ENCODE assay signal across 10 cellular contexts in genomic region chr4:73864365-73864764, GRCh38. TPM values are rescaled to one million over a fixed set of nuclear protein-coding genes. Genes with fewer than 3 reads are reported as not detected.
DNase-seq lines count a peak whose midpoint lies in the region; FAIRE-seq and TF ChIP-seq lines count a peak whose summit lies in the region.
"Had no signal": no experiment of that assay in that cellular context is flagged by ENCODE, and none has a peak within 500 bp of the region (broad histone marks: within the 10 kb centered on the region; RNA-seq: fewer than 3 reads in every experiment).

No MANE protein-coding gene starts in this region.

- no peak overlapping the region for H3K27ac ChIP-seq in brain microvascular endothelial cell
- H3K27ac ChIP-seq in neutrophil, result peak overlapping the region; percentile 73

- H3K27me3 ChIP-seq in brain microvascular endothelial cell (replicated peaks) (no peaks in the 10 kb centered on the region), neutrophil (no peaks in the 10 kb centered on the region)

- H3K9me3 ChIP-seq in neutrophil, result no peaks in the 10 kb centered on the region

- H3K36me3 ChIP-seq in brain microvascular endothelial cell (replicated peaks) (no peaks in the 10 kb centered on the region), neutrophil (no peaks in the 10 kb centered on the region)

- in situ Hi-C loops in brain microvascular endothelial cell (cut with HindIII; ENCODE audit: low pct_ligation_motif_present, low sequenced_read_pairs), result no loop called here

- no peak for TF ChIP-seq POLR2A in GM12891 (IDR thresholded peaks at IDR 0.05; ENCODE audit: low read depth, low read length)

- DNase-seq in DMS153 treated with DMSO at 0.1 percent for 48 hours (lab: John Stamatoyannopoulos, UW; ENCODE audit: unreplicated experiment) (peak; percentile 41), DMS153 (lab: John Stamatoyannopoulos, UW) (no peak), brain microvascular endothelial cell (no peak), NCI-H1694 (lab: John Stamatoyannopoulos, UW) (no peak), GM12891 (ENCODE audit: insufficient read length, low spot score) (no peak)
- DNase-seq in Jurkat, Clone E6-1 (ENCODE audit: low read depth, low spot score), result peak; percentile 10
- no peak for DNase-seq in activated CD4-positive, alpha-beta T cell treated with anti-CD3 and anti-CD28 coated beads, Interleukin-2, amount 50 U/mL, for 1 hour
- DNase-seq: NCI-H1048 had no signal

- no peak for FAIRE-seq in GM12891 (lab: Jason Lieb, UNC)
- FAIRE-seq: A204.1 had no signal

- TF ChIP-seq CTCF in brain microvascular endothelial cell (IDR thresholded peaks at IDR 0.05; ENCODE audit: low read depth, low read length, missing control alignments) (peak; percentile 75), neutrophil (IDR thresholded peaks at IDR 0.05) (peak; percentile 68)

- H3K4me3 ChIP-seq in Jurkat, Clone E6-1 (ENCODE audit: low read length), result no peak overlapping the region
- H3K4me3 ChIP-seq in brain microvascular endothelial cell (ENCODE audit: low read depth, low read length) (no peak overlapping the region), neutrophil (ENCODE audit: low read depth in 1 of 2, low read length in 1 of 2) (no peak overlapping the region)

- peaks cover 52 to 54% of the 10 kb centered on the region in 2 experiments for H3K4me1 ChIP-seq in neutrophil (ENCODE audit: control insufficient read depth in 1 of 2, insufficient read depth in 1 of 2, low read depth in 1 of 2, low read length in 1 of 2)

TF ChIP-seq in GM12891, 5 proteins besides CTCF, POLR2A, EP300 and RAD21:
- TF ChIP-seq PAX5 (IDR thresholded peaks at IDR 0.05; ENCODE audit: insufficient read depth, low read length, severe bottlenecking) (no peak), POU2F2 (IDR thresholded peaks at IDR 0.05; ENCODE audit: low read depth, low read length) (no peak), SPI1 (IDR thresholded peaks at IDR 0.05; ENCODE audit: low read depth, low read length) (no peak), TAF1 (IDR thresholded peaks at IDR 0.05; ENCODE audit: low read depth, low read length) (no peak), POLR2AphosphoS5 (IDR thresholded peaks at IDR 0.05; ENCODE audit: low read depth, low read length) (no peak)

RNA-seq across cellular contexts. Expression of gene CXCL1, which starts 4.8 kb away (rescaled TPM):
- polyA plus RNA-seq in Jurkat, Clone E6-1 (2012; ENCODE audit: insufficient read depth, insufficient read length), result not detected
- polyA plus RNA-seq in GM12891 (2012; ENCODE audit: low read depth, missing spikeins), result not detected

RNA-seq across cellular contexts. Expression of gene PF4V1, which starts 11.3 kb away (rescaled TPM):
- polyA plus RNA-seq in Jurkat, Clone E6-1 (2012; ENCODE audit: insufficient read depth, insufficient read length), result not detected
- polyA plus RNA-seq in GM12891 (2012; ENCODE audit: low read depth, missing spikeins), result not detected

RNA-seq across cellular contexts. Expression of gene CXCL6, which starts 27.9 kb away (rescaled TPM):
- polyA plus RNA-seq in Jurkat, Clone E6-1 (2012; ENCODE audit: insufficient read depth, insufficient read length), result not detected
- not detected for polyA plus RNA-seq in GM12891 (2012; ENCODE audit: low read depth, missing spikeins)

Comparison
In these comparisons a context has a peak if more than half of its experiments do, and no peak if none do; other contexts are left out.
1. DNase-seq: peak in DMS153 treated with DMSO at 0.1 percent for 48 hours (single experiment) and Jurkat, Clone E6-1 (single experiment); none in DMS153 (single experiment), brain microvascular endothelial cell (single experiment), NCI-H1694 (single experiment), activated CD4-positive, alpha-beta T cell treated with anti-CD3 and anti-CD28 coated beads, Interleukin-2, amount 50 U/mL, for 1 hour (single experiment) and GM12891 (single experiment).